Comparison of ENCODE assay signal across 18 cellular contexts in the genomic region with DNA sequence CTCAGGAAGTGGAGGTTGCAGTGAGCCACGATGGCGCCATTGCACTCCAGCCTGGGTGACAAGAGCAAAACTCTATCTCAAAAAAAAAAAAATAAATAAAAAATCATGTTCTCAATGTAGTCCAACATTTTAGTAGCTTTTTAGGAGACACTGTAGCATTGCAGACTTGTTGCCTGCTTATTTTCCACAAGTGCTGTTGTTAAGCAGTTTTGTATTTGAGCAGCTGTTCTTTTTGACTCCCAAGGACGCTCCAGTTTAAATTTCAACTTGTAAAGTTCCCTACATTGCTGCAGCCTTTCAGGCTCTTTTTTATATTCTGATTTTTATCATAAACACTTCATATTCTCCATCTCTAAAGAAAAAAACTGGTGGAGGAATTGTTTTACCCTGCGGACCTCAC.
DNase-seq lines count a peak whose midpoint lies in the region; ATAC-seq, FAIRE-seq and TF ChIP-seq lines count a peak whose summit lies in the region.
"Had no signal": no experiment of that assay in that cellular context is flagged by ENCODE, and none has a peak within 500 bp of the region (broad histone marks: within the 10 kb centered on the region; RNA-seq: fewer than 3 reads in every experiment).

No MANE protein-coding gene starts in this region.

- peaks cover 19 to 30% (median 28%) of the 10 kb centered on the region in 3 donors for H3K4me1 ChIP-seq in pancreas
- peaks cover 10 to 15% of the 10 kb centered on the region in 2 donors for H3K4me1 ChIP-seq in thyroid gland
- H3K4me1 ChIP-seq: BE2C, BLaER1 had no signal

- H3K27ac ChIP-seq in pancreas = peak overlapping the region in 2 of 4 donors; percentile 63 to 68
- H3K27ac ChIP-seq in thyroid gland = peak overlapping the region in 2 of 3 donors; percentile 46 to 60
- no peak overlapping the region for H3K27ac ChIP-seq in WERI-Rb-1
- H3K27ac ChIP-seq: BLaER1 had no signal

- TF ChIP-seq CTCF in pancreas (IDR thresholded peaks at IDR 0.05) (no peak), thyroid gland (IDR thresholded peaks at IDR 0.05) (no peak), WERI-Rb-1 (IDR thresholded peaks at IDR 0.05; ENCODE audit: low read depth, low read length) (no peak)

- 36 to 40% methylated on average over 4 of the region's 4 CpGs for WGBS in pancreas, 2 donors
- 69 to 83% methylated on average over 4 of the region's 4 CpGs for WGBS in thyroid gland, 2 donors

- DNase-seq in DMS79 treated with DMSO at 0.1 percent for 48 hours (lab: John Stamatoyannopoulos, UW) (peak; percentile 2), DMS79 (lab: John Stamatoyannopoulos, UW) (no peak), pancreas (no peak), thyroid gland (no peak), WERI-Rb-1 (no peak)
- DNase-seq: 8988T; ACHN; BE2C; C1 segment of cervical spinal cord; Caco-2; Calu3; CD4-positive, alpha-beta T cell; CD8-positive, alpha-beta T cell; GF-D8 had no signal

- no peak for FAIRE-seq in pancreas (lab: Jason Lieb, UNC)
- FAIRE-seq: D721Med, GM12891, GM19239 had no signal

- H3K27me3 ChIP-seq in pancreas (no peaks in the 10 kb centered on the region), thyroid gland (no peaks in the 10 kb centered on the region), WERI-Rb-1 (ENCODE audit: insufficient read depth, low read depth, severe bottlenecking) (no peaks in the 10 kb centered on the region)
- H3K27me3 ChIP-seq: BE2C, BLaER1 had no signal

- H3K36me3 ChIP-seq in pancreas = peaks cover 0 to 12% (median 6%) of the 10 kb centered on the region in 3 donors
- peaks cover 5 to 10% of the 10 kb centered on the region in 2 donors for H3K36me3 ChIP-seq in thyroid gland
- H3K36me3 ChIP-seq in WERI-Rb-1 = peaks cover 11% of the 10 kb centered on the region

- ATAC-seq in pancreas = peak in 3 of 4 donors; percentile 63 to 73 (median 70)
- ATAC-seq: CD8-positive, alpha-beta T cell had no signal

- no peak overlapping the region for H3K4me3 ChIP-seq in pancreas
- no peak overlapping the region for H3K4me3 ChIP-seq in thyroid gland (replicated peaks in 1 of 3)
- no peak overlapping the region for H3K4me3 ChIP-seq in WERI-Rb-1 (ENCODE audit: low read depth, low read length)
- H3K4me3 ChIP-seq: BLaER1 had no signal

- H3K9me3 ChIP-seq in pancreas (no peaks in the 10 kb centered on the region), thyroid gland (no peaks in the 10 kb centered on the region), WERI-Rb-1 (ENCODE audit: severe bottlenecking) (no peaks in the 10 kb centered on the region)
- H3K9me3 ChIP-seq: BE2C, BLaER1, Caco-2 had no signal

- TF ChIP-seq POLR2A in thyroid gland (IDR thresholded peaks at IDR 0.05) = no peak

- intact Hi-C loops in pancreas (cut with DNase I) (no loop called here), thyroid gland (cut with DNase I) (no loop called here)
